Comparison of ENCODE assay signal across 2 cellular contexts in the genomic region with DNA sequence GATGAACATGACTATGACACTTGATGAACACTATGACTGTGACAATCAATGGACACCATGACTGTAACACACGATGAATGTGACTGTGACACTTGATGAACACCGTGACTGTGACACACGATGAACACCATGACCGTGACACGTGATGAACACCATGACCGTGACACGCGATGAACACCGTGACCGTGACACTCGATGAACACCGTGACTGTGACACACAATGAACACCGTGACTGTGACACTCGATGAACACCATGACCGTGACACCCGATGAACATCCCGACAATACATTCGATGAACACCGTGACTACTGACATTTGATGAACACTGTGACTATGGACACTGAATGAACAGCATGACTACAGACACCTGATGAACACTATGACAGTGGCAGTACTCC.
TF ChIP-seq lines count a peak whose summit lies in the region.

No MANE protein-coding gene starts in this region.

TF ChIP-seq in GM12891, 5 proteins besides CTCF, POLR2A, EP300 and RAD21:
- no peak for TF ChIP-seq POLR2AphosphoS5 (IDR thresholded peaks at IDR 0.05; ENCODE audit: low read depth, low read length)
- TF ChIP-seq POU2F2 (IDR thresholded peaks at IDR 0.05; ENCODE audit: low read depth, low read length): no peak
- no peak for TF ChIP-seq SPI1 (IDR thresholded peaks at IDR 0.05; ENCODE audit: low read depth, low read length)
- no peak for TF ChIP-seq PAX5 (IDR thresholded peaks at IDR 0.05; ENCODE audit: insufficient read depth, low read length, severe bottlenecking)
- TF ChIP-seq TAF1 (IDR thresholded peaks at IDR 0.05; ENCODE audit: low read depth, low read length): no peak

TF ChIP-seq in H1, 55 proteins besides CTCF, POLR2A, EP300 and RAD21:
- TF ChIP-seq CBX5 (IDR thresholded peaks at IDR 0.05; ENCODE audit: low read depth, low read length): no peak
- TF ChIP-seq SP2 (IDR thresholded peaks at IDR 0.05; ENCODE audit: low read length): no peak
- TF ChIP-seq TAF7 (optimal IDR thresholded peaks at IDR 0.05; ENCODE audit: borderline replicate concordance, low read depth, low read length): no peak
- TF ChIP-seq CHD2 (IDR thresholded peaks at IDR 0.05; ENCODE audit: low read length): no peak
- TF ChIP-seq KDM1A (IDR thresholded peaks at IDR 0.05; ENCODE audit: borderline replicate concordance, low read length): no peak
- TF ChIP-seq, protein P1, sequence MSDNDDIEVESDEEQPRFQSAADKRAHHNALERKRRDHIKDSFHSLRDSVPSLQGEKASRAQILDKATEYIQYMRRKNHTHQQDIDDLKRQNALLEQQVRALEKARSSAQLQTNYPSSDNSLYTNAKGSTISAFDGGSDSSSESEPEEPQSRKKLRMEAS (IDR thresholded peaks at IDR 0.05): no peak
- no peak for TF ChIP-seq BRCA1 (IDR thresholded peaks at IDR 0.05; ENCODE audit: low read depth, low read length)
- TF ChIP-seq, protein P2, sequence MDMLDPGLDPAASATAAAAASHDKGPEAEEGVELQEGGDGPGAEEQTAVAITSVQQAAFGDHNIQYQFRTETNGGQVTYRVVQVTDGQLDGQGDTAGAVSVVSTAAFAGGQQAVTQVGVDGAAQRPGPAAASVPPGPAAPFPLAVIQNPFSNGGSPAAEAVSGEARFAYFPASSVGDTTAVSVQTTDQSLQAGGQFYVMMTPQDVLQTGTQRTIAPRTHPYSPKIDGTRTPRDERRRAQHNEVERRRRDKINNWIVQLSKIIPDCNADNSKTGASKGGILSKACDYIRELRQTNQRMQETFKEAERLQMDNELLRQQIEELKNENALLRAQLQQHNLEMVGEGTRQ (IDR thresholded peaks at IDR 0.05; ENCODE audit: low read length): no peak
- TF ChIP-seq EZH2 (IDR thresholded peaks at IDR 0.05; ENCODE audit: low read depth, low read length, severe bottlenecking): no peak
- TF ChIP-seq SIX5 (IDR thresholded peaks at IDR 0.05; ENCODE audit: low read depth, low read length): no peak
